ENCODE assay signal across 9 cellular contexts in the genomic region with DNA sequence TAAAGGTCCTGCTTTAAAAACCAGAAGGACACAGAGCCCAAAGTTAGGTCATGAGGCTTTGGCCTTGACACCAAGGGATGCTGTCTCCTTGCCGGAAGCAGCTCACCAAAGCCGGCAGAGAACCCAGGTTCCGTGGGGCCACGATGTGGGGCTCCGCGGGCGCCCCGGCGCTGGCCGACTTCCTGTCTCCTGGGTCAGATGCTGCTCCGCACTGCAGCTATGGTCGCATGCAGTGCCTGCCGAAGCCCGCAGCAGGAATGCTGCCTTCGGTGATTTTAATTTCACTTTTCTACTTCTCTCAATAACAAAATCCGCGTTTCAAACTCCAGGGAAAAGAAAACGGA. TPM values are rescaled to one million over a fixed set of nuclear protein-coding genes. Genes with fewer than 3 reads are reported as not detected.
A peak's percentile ranks its signal among the peaks of the same experiment; 100 is the strongest.
DNase-seq lines count a peak whose midpoint lies in the region; ATAC-seq and TF ChIP-seq lines count a peak whose summit lies in the region.
"Had no signal": no experiment of that assay in that cellular context is flagged by ENCODE, and none has a peak within 500 bp of the region (broad histone marks: within the 10 kb centered on the region; RNA-seq: fewer than 3 reads in every experiment).

No MANE protein-coding gene starts in this region.

- peak; percentile 59 for DNase-seq in NK-92 treated with Interleukin-12 subunit alpha and Interleukin-12 subunit beta, amount 100 ng/mL, for 24 hours (lab: John Stamatoyannopoulos, UW)
- DNase-seq in NK-92 (lab: John Stamatoyannopoulos, UW; ENCODE audit: unreplicated experiment) (no peak), LNCaP clone FGC (ENCODE audit: low read depth) (no peak), epithelial cell of esophagus (ENCODE audit: low read depth) (no peak), neural crest cell (ENCODE audit: low read depth, low spot score) (no peak), tibial artery (no peak)
- DNase-seq in activated CD8-positive, alpha-beta memory T cell treated with anti-CD3 and anti-CD28 coated beads for 24 hours = peak; percentile 85

- no peaks in the 10 kb centered on the region for H3K27me3 ChIP-seq in tibial artery

- peaks cover 0 to 23% (median 18%) of the 10 kb centered on the region in 4 donors for H3K4me1 ChIP-seq in tibial artery

- intact Hi-C loops in tibial artery (cut with DNase I; ENCODE audit: low total_unique reads) = no loop called here

- no peak for ATAC-seq in HG02970 (IDR thresholded peaks at IDR 0.05; ENCODE audit: low FRiP score, unreplicated experiment)

- peaks cover 4 to 27% (median 7%) of the 10 kb centered on the region in 3 donors for H3K36me3 ChIP-seq in tibial artery

- H3K27me3 Mint-ChIP-seq in neural crest cell (ENCODE audit: low read depth) = peaks cover 4% of the 10 kb centered on the region

- peak overlapping the region; percentile 96 for H3K4me3 ChIP-seq in LNCaP clone FGC (ENCODE audit: low read depth, low read length)
- H3K4me3 ChIP-seq in epithelial cell of esophagus (ENCODE audit: low read length) = peak overlapping the region; percentile 85
- peak overlapping the region; percentile 69 to 97 for H3K4me3 ChIP-seq in tibial artery

- H3K4me3 Mint-ChIP-seq in neural crest cell = peak overlapping the region; percentile 99

- H3K36me3 Mint-ChIP-seq in neural crest cell (ENCODE audit: low read depth) = peaks cover 9% of the 10 kb centered on the region

- H3K9me3 Mint-ChIP-seq in neural crest cell = no peaks in the 10 kb centered on the region

- no peaks in the 10 kb centered on the region for H3K9me3 ChIP-seq in tibial artery

- TF ChIP-seq CTCF in LNCaP clone FGC (IDR thresholded peaks at IDR 0.05; ENCODE audit: control insufficient read depth, extremely low read depth, insufficient read depth) (no peak), epithelial cell of esophagus (IDR thresholded peaks at IDR 0.05; ENCODE audit: insufficient read depth, low read depth, low read length, missing control alignments) (no peak), neural crest cell (conservative IDR thresholded peaks at IDR 0.05) (no peak), tibial artery (IDR thresholded peaks at IDR 0.05) (no peak)

- H3K27ac Mint-ChIP-seq in neural crest cell (ENCODE audit: unreplicated experiment) = peak overlapping the region; percentile 99

- H3K4me1 Mint-ChIP-seq in neural crest cell = peaks cover 25% of the 10 kb centered on the region

- H3K27ac ChIP-seq in tibial artery = peak overlapping the region; percentile 77 to 88

RNA-seq across cellular contexts. Expression of gene OTUB1, which starts 0.5 kb away (rescaled TPM):
- total RNA-seq in neural crest cell = 122 and 124 TPM in 2 replicates

RNA-seq across cellular contexts. Expression of gene COX8A, which starts 11.4 kb away (rescaled TPM):
- total RNA-seq in neural crest cell = 349 and 389 TPM in 2 replicates

RNA-seq across cellular contexts. Expression of gene NAA40, which starts 47.0 kb away (rescaled TPM):
- 64.5 and 71.2 TPM in 2 replicates for total RNA-seq in neural crest cell

RNA-seq across cellular contexts. Expression of gene FLRT1, which starts 49.9 kb away (rescaled TPM):
- 2.4 and 3.0 TPM in 2 replicates for total RNA-seq in neural crest cell
- total RNA-seq: myocyte had no signal

Comparison
In these comparisons a context has a peak if more than half of its experiments do, and no peak if none do; other contexts are left out.
1. DNase-seq: peak in NK-92 treated with Interleukin-12 subunit alpha and Interleukin-12 subunit beta, amount 100 ng/mL, for 24 hours (single experiment) and activated CD8-positive, alpha-beta memory T cell treated with anti-CD3 and anti-CD28 coated beads for 24 hours (single experiment); none in NK-92 (single experiment), LNCaP clone FGC (single experiment), epithelial cell of esophagus (single experiment), neural crest cell (single experiment) and tibial artery (0 of 2).
2. Peak in every context shown above with its lines, with median percentiles within 50 percentile points of each other: H3K4me3 ChIP-seq.